Comparison of ENCODE assay signal across 8 cellular contexts in the genomic region with DNA sequence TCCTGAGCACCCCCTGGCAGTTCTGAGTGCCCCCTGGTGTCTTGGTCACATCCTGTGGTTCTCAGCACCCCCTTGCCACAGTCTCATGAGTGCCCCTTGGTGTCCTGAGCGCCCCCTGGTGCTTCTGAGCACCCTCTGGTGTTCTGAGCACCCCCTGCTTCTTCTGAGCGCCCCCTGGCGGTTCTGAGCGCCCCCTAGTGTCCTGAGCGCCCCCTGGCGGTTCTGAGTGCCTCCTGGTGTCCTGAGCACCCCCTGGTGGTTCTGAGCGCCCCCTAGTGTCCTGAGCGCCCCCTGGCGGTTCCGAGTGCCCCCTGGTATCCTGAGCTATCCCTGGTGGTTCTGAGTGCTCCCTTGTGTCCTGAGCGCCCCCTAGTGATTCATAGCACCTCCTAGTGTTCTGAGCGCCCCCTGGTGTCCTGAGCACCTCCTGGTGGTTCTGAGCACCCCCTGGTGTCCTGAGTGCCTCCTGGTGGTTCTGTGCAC.
DNase-seq lines count a peak whose midpoint lies in the region; ATAC-seq, FAIRE-seq and TF ChIP-seq lines count a peak whose summit lies in the region.
"Not testable (repeated sequence)": the region's sequence is repeated elsewhere in the genome, so short reads cannot be mapped to it uniquely, and the experiment has no call there.

No MANE protein-coding gene starts in this region.

- TF ChIP-seq POLR2A in GM12878 (IDR thresholded peaks at IDR 0.05; ENCODE audit: low read depth, low read length): not testable (repeated sequence)

- not testable (repeated sequence) for BruUV-seq in GM12878 (replicated peaks; lab: Mats Ljungman, UMichigan)

- not testable (repeated sequence) for H2AFZ ChIP-seq in GM12878 (ENCODE audit: control insufficient read depth, low read depth, low read length)

- no CpG with 5 or more reads among the region's 12 CpGs for WGBS in GM12878 (ENCODE audit: insufficient coverage, insufficient replicate concordance, low lambda C conversion rate, missing lambda C conversion rate)

- DNase-seq in CD14-positive monocyte (ENCODE audit: low spot score); GM12878 (ENCODE audit: low read depth, low spot score): not testable (repeated sequence)
- peak; percentile 61 for DNase-seq in activated CD4-positive, alpha-beta memory T cell treated with anti-CD3 and anti-CD28 coated beads, Interleukin-2, amount 10 ng/mL, durations not matched to agents 7 days and 5 days
- peak; percentile 31 for DNase-seq in stimulated activated CD4-positive, alpha-beta T cell treated with anti-CD3 and anti-CD28 coated beads, Interleukin-4, amount 100 ng/mL, for 1 hour

- not testable (repeated sequence) for H3K9me3 ChIP-seq in GM12878 (replicated peaks; ENCODE audit: control insufficient read depth, insufficient read depth, low read length)

- H3K79me2 ChIP-seq in GM12878 (ENCODE audit: control insufficient read depth, insufficient read depth, low read length): not testable (repeated sequence)

- H3K27me3 Mint-ChIP-seq in CD14-positive monocyte (ENCODE audit: low read depth in 3 of 3); activated CD4-positive, alpha-beta memory T cell treated with anti-CD3 and anti-CD28 coated beads, Interleukin-2, amount 10 ng/mL, durations not matched to agents 7 days and 5 days: not testable (repeated sequence)

- H3K27me3 ChIP-seq in GM12878 (replicated peaks in 1 of 2; ENCODE audit: control insufficient read depth in 2 of 2, insufficient read depth in 2 of 2, low read length in 1 of 2): not testable (repeated sequence)

- POLR2A ChIA-PET in activated CD4-positive, alpha-beta memory T cell treated with anti-CD3 and anti-CD28 coated beads, Interleukin-2, amount 10 ng/mL, durations not matched to agents 7 days and 5 days (lab: Charles Lee); GM12878 (lab: Charles Lee): not testable (repeated sequence)

- not testable (repeated sequence) for H3K9ac ChIP-seq in GM12878 (ENCODE audit: control insufficient read depth, insufficient read depth, low read length)

- peaks cover 13% of the 10 kb centered on the region for H3K4me1 Mint-ChIP-seq in CD14-positive monocyte
- peaks cover 54% of the 10 kb centered on the region for H3K4me1 Mint-ChIP-seq in activated CD4-positive, alpha-beta memory T cell treated with anti-CD3 and anti-CD28 coated beads, Interleukin-2, amount 10 ng/mL, durations not matched to agents 7 days and 5 days

- RAD21 ChIA-PET in GM12878 (lab: Charles Lee; ENCODE audit: unreplicated experiment): not testable (repeated sequence)

- H3K4me1 ChIP-seq in GM12878 (ENCODE audit: control insufficient read depth, insufficient read depth, low read length): not testable (repeated sequence)

- CTCF ChIA-PET in activated CD4-positive, alpha-beta memory T cell treated with anti-CD3 and anti-CD28 coated beads, Interleukin-2, amount 10 ng/mL, durations not matched to agents 7 days and 5 days (lab: Charles Lee): interaction anchor here (0.6 to 1.1 kb wide), 4 partner anchors 12 to 141 kb away, joined by 3 to 6 read pairs (median 4); no protein-coding TSS in a partner anchor
- CTCF ChIA-PET in GM12878 (lab: Yijun Ruan, JAX): not testable (repeated sequence)

- H3K27ac ChIP-seq in GM12878 (ENCODE audit: control insufficient read depth, insufficient read depth): not testable (repeated sequence)

- in situ Hi-C loops in GM12878 (cut with MboI): loop anchor here (10.0 to 25.0 kb wide), 2 partner anchors 338 to 465 kb away; no protein-coding TSS in a partner anchor

- not testable (repeated sequence) for H3K36me3 ChIP-seq in GM12878 (ENCODE audit: control insufficient read depth in 2 of 2, insufficient read depth in 2 of 2, low read length in 1 of 2)

- intact Hi-C loops in CD14-positive monocyte (cut with micrococcal nuclease): loop anchor here (10.0 kb wide), 2 partner anchors 55 to 325 kb away; no protein-coding TSS in a partner anchor
- intact Hi-C loops in GM12878 (cut with micrococcal nuclease; ENCODE audit: unreplicated experiment): not testable (repeated sequence)

- SMC1A ChIA-PET in GM12878 (lab: Charles Lee; ENCODE audit: uncharacterized antibody, unreplicated experiment): not testable (repeated sequence)

- not testable (repeated sequence) for H3K4me2 ChIP-seq in GM12878 (ENCODE audit: control insufficient read depth, insufficient read depth)

- TF ChIP-seq EP300 in GM12878 (IDR thresholded peaks at IDR 0.05; ENCODE audit: borderline replicate concordance in 1 of 2, control insufficient read depth in 1 of 2, low read depth in 2 of 2, low read length in 2 of 2): not testable (repeated sequence)

- not testable (repeated sequence) for H3K36me3 Mint-ChIP-seq in CD14-positive monocyte; activated CD4-positive, alpha-beta memory T cell treated with anti-CD3 and anti-CD28 coated beads, Interleukin-2, amount 10 ng/mL, durations not matched to agents 7 days and 5 days (ENCODE audit: low read depth)

- FAIRE-seq in GM12878 (lab: Jason Lieb, UNC): not testable (repeated sequence)

- not testable (repeated sequence) for H3K4me3 ChIP-seq in GM12878

- ATAC-seq in GM18858 (IDR thresholded peaks at IDR 0.05; ENCODE audit: unreplicated experiment) (peak; percentile 37), GM21367 (IDR thresholded peaks at IDR 0.05; ENCODE audit: unreplicated experiment) (peak; percentile 52), HG02852 (IDR thresholded peaks at IDR 0.05; ENCODE audit: unreplicated experiment) (peak; percentile 32), HG03460 (IDR thresholded peaks at IDR 0.05; ENCODE audit: unreplicated experiment) (peak; percentile 31)
- ATAC-seq in GM12878: not testable (repeated sequence)

- H4K20me1 ChIP-seq in GM12878 (ENCODE audit: control insufficient read depth, insufficient read depth): not testable (repeated sequence)

- peak; percentile 24; the same call in 1 of the 2 replicates for TF ChIP-seq RAD21 in GM12878 (IDR thresholded peaks at IDR 0.05; ENCODE audit: insufficient read depth, low read depth, low read length)

- H3K27ac Mint-ChIP-seq in CD14-positive monocyte: peak overlapping the region in 1 of 7 donors; percentile 25
- peak overlapping the region; percentile 65 for H3K27ac Mint-ChIP-seq in activated CD4-positive, alpha-beta memory T cell treated with anti-CD3 and anti-CD28 coated beads, Interleukin-2, amount 10 ng/mL, durations not matched to agents 7 days and 5 days

- TF ChIP-seq CTCF in CD14-positive monocyte (IDR thresholded peaks at IDR 0.05): peak; percentile 27
- not testable (repeated sequence) for TF ChIP-seq CTCF in GM12878 (IDR thresholded peaks at IDR 0.05 in 2 of 3, conservative IDR thresholded peaks at IDR 0.05 in 1 of 3; ENCODE audit: control insufficient read depth in 2 of 3, extremely low read depth in 1 of 3, insufficient read depth in 1 of 3, low read depth in 3 of 3, low read length in 3 of 3)

- not testable (repeated sequence) for H3K4me3 Mint-ChIP-seq in CD14-positive monocyte; activated CD4-positive, alpha-beta memory T cell treated with anti-CD3 and anti-CD28 coated beads, Interleukin-2, amount 10 ng/mL, durations not matched to agents 7 days and 5 days

- H3K9me3 Mint-ChIP-seq in CD14-positive monocyte: peaks cover 4 to 14% (median 8%) of the 10 kb centered on the region in 7 donors
- not testable (repeated sequence) for H3K9me3 Mint-ChIP-seq in activated CD4-positive, alpha-beta memory T cell treated with anti-CD3 and anti-CD28 coated beads, Interleukin-2, amount 10 ng/mL, durations not matched to agents 7 days and 5 days

TF ChIP-seq in GM12878, 131 proteins besides CTCF, POLR2A, EP300 and RAD21:
- TF ChIP-seq, protein P1, sequence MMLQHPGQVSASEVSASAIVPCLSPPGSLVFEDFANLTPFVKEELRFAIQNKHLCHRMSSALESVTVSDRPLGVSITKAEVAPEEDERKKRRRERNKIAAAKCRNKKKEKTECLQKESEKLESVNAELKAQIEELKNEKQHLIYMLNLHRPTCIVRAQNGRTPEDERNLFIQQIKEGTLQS (IDR thresholded peaks at IDR 0.05; ENCODE audit: borderline replicate concordance, extremely low read depth, low read depth, low read length): peak; percentile 73; the same call in 1 of the 2 replicates
